8 cellular contexts compared by ENCODE assay signal in the genomic region with DNA sequence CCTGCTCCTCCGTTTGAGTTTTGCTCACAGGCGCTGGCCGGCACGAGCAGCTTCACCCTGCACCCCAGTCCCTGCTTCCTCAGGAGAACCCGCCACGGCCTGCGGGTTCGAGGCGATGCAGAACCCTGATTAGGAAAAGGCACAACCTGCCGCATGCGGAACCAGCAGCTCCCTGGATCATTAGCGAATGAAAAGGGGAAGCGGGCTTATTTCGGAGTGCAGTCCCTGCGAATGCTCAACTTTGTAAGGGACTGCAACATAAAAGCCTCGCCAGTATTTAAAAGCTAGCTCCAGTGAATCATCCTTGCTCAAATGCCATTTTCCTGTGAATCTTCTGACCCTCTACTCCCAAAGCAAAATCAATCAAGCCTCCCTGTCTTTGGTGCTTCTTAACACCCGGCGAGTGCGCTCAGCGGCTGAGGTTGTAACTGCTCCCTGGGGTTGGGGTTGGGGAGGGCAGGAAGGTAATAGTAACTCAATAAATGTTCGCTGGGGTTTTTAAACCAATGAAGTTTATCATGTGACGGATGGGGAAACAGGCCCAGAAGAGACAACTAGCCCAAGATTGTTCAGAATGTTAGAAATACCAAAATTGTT. TPM values are rescaled to one million over a fixed set of nuclear protein-coding genes. Genes with fewer than 3 reads are reported as not detected.
DNase-seq lines count a peak whose midpoint lies in the region; ATAC-seq and TF ChIP-seq lines count a peak whose summit lies in the region.

No MANE protein-coding gene starts in this region.

- peaks cover 30 to 33% of the 10 kb centered on the region in 2 donors for H3K4me1 ChIP-seq in adrenal gland (replicated peaks in 1 of 2)

- H3K27me3 ChIP-seq in GM06990 (replicated peaks; ENCODE audit: control insufficient read depth, insufficient read depth, low read length), result no peaks in the 10 kb centered on the region
- H3K27me3 ChIP-seq in adrenal gland, result no peaks in the 10 kb centered on the region

- H3K27ac ChIP-seq in adrenal gland, result peak overlapping the region in 4 of 5 donors; percentile 75 to 93 (median 86)

- no peak for TF ChIP-seq POLR2A in NB4 (IDR thresholded peaks at IDR 0.05; ENCODE audit: extremely low read depth, insufficient read length)
- TF ChIP-seq POLR2A in adrenal gland (IDR thresholded peaks at IDR 0.05), result no peak

- H3K9me3 ChIP-seq in adrenal gland (replicated peaks in 1 of 3), result no peaks in the 10 kb centered on the region

- TF ChIP-seq CTCF in GM06990 (IDR thresholded peaks at IDR 0.05; ENCODE audit: insufficient read depth, low read length, poor library complexity, severe bottlenecking), result no peak
- TF ChIP-seq CTCF in NB4 (IDR thresholded peaks at IDR 0.05; ENCODE audit: low read depth, low read length), result no peak
- no peak for TF ChIP-seq CTCF in adrenal gland (IDR thresholded peaks at IDR 0.05)

- intact Hi-C loops in adrenal gland (cut with DNase I), result no loop called here

- 41 to 66% (median 45%) methylated on average over 8 to 22 of the region's 22 CpGs for WGBS in adrenal gland, 4 donors

- DNase-seq in GM06990 (ENCODE audit: extremely low read depth, insufficient read length) (no peak), NB4 (ENCODE audit: low read depth) (peak; percentile 91), adrenal gland (peak in 5 of 7 donors; percentile 22 to 69 (median 44)), iPS-NIHi7 (ENCODE audit: extremely low spot score) (peak; percentile 26), NCI-H1048 (lab: John Stamatoyannopoulos, UW) (no peak)
- peak; percentile 27 to 42 for DNase-seq in stimulated activated CD4-positive, alpha-beta T cell treated with anti-CD3 and anti-CD28 coated beads, Interleukin-2, amount 100 ng/mL, for 24 hours

- peak; percentile 34 for ATAC-seq in GM21737 (IDR thresholded peaks at IDR 0.05; ENCODE audit: unreplicated experiment)
- no peak for ATAC-seq in HG02623 (IDR thresholded peaks at IDR 0.05; ENCODE audit: unreplicated experiment)

- H3K4me3 ChIP-seq in GM06990 (replicated peaks; ENCODE audit: low read depth, low read length), result peak overlapping the region; percentile 96
- H3K4me3 ChIP-seq in NB4 (ENCODE audit: low read depth, low read length), result peak overlapping the region; percentile 79
- H3K4me3 ChIP-seq in adrenal gland, result peak overlapping the region in 3 of 4 donors; percentile 84 to 100 (median 99)

- H3K36me3 ChIP-seq in GM06990 (ENCODE audit: control insufficient read depth, insufficient read depth, low read length) (no peaks in the 10 kb centered on the region; the same call in 1 of the 2 replicates), adrenal gland (replicated peaks in 1 of 2) (no peaks in the 10 kb centered on the region)

RNA-seq across cellular contexts. Expression of a gene that starts 0.7 kb away (rescaled TPM):
- total RNA-seq in adrenal gland, result 10 to 100 TPM; 21.3 to 52.7 (median 38.2) TPM
- polyA plus RNA-seq in adrenal gland, result 10 to 100 TPM in 1 of 3 donors, 1 to 10 TPM in 2; 8.1 to 27.7 (median 9.8) TPM

RNA-seq across cellular contexts. Expression of a gene that starts 30.9 kb away (rescaled TPM):
- total RNA-seq in adrenal gland, result 10 to 100 TPM; 34.9 to 96.1 (median 45.5) TPM
- 10 to 100 TPM; 19.2 to 33.0 (median 32.8) TPM for polyA plus RNA-seq in adrenal gland

Comparison
In these comparisons a context has a peak if more than half of its experiments do, and no peak if none do; other contexts are left out.
1. DNase-seq: peak in NB4 (single experiment), adrenal gland (5 of 7), iPS-NIHi7 (single experiment) and stimulated activated CD4-positive, alpha-beta T cell treated with anti-CD3 and anti-CD28 coated beads, Interleukin-2, amount 100 ng/mL, for 24 hours (2 of 2); none in GM06990 (single experiment) and NCI-H1048 (single experiment).
2. Peak in every context shown above with its lines, with median percentiles within 50 percentile points of each other: H3K4me3 ChIP-seq.